ENCODE assay signal across 8 cellular contexts in genomic region chr17:63848834-63849689, GRCh38. TPM values are rescaled to one million over a fixed set of nuclear protein-coding genes. Genes with fewer than 3 reads are reported as not detected.
A peak's percentile ranks its signal among the peaks of the same experiment; 100 is the strongest.
DNase-seq lines count a peak whose midpoint lies in the region; ATAC-seq, FAIRE-seq and TF ChIP-seq lines count a peak whose summit lies in the region.

No MANE protein-coding gene starts in this region.

- H3K9me2 ChIP-seq in OCI-LY7 (ENCODE audit: insufficient read depth, low read length): no peaks in the 10 kb centered on the region

- intact Hi-C loops in OCI-LY7 (cut with micrococcal nuclease; ENCODE audit: unreplicated experiment): no loop called here

- peak overlapping the region; percentile 97 for H3K27ac Mint-ChIP-seq in activated T-helper 17 cell treated with anti-CD3 and anti-CD28 coated beads, Interleukin-2, amount 50 U/mL, for 72 hours
- H3K27ac Mint-ChIP-seq in natural killer cell treated with Interleukin-12 subunit alpha and Interleukin-12 subunit beta and Interleukin-15 and Interleukin-18, amount 100 ng/mL, for 72 hours: peak overlapping the region; percentile 91 to 99
- peak overlapping the region; percentile 98 for H3K27ac Mint-ChIP-seq in stimulated activated naive B cell treated with anti-CD40 and anti-IgM and Interleukin-4, amounts not matched to agents 10 μg/mL and 1 μg/mL and 100 μg/mL, for 72 hours

- peaks cover 18% of the 10 kb centered on the region for H3K4me1 ChIP-seq in OCI-LY7 (ENCODE audit: insufficient read depth, low read length, poor library complexity, severe bottlenecking)

- H3K4me3 Mint-ChIP-seq in activated T-helper 17 cell treated with anti-CD3 and anti-CD28 coated beads, Interleukin-2, amount 50 U/mL, for 72 hours: peak overlapping the region; percentile 83
- peak overlapping the region; percentile 81 for H3K4me3 Mint-ChIP-seq in natural killer cell treated with Interleukin-12 subunit alpha and Interleukin-12 subunit beta and Interleukin-15 and Interleukin-18, amount 100 ng/mL, for 72 hours
- H3K4me3 Mint-ChIP-seq in stimulated activated naive B cell treated with anti-CD40 and anti-IgM and Interleukin-4, amounts not matched to agents 10 μg/mL and 1 μg/mL and 100 μg/mL, for 72 hours: peak overlapping the region; percentile 81 to 85

- H3K9me3 ChIP-seq in OCI-LY7 (ENCODE audit: low read length): no peaks in the 10 kb centered on the region; the same call in 1 of the 2 replicates

- peak; percentile 76 for ATAC-seq in HG02870 (IDR thresholded peaks at IDR 0.05; ENCODE audit: unreplicated experiment)
- ATAC-seq in activated T-helper 17 cell treated with anti-CD3 and anti-CD28 coated beads, Interleukin-2, amount 50 U/mL, for 72 hours (replicated peaks): peak; percentile 94
- ATAC-seq in natural killer cell treated with Interleukin-12 subunit alpha and Interleukin-12 subunit beta and Interleukin-15 and Interleukin-18, amount 100 ng/mL, for 72 hours: peak; percentile 96 to 98
- peak; percentile 94 to 95 for ATAC-seq in stimulated activated naive B cell treated with anti-CD40 and anti-IgM and Interleukin-4, amounts not matched to agents 10 μg/mL and 1 μg/mL and 100 μg/mL, for 72 hours (replicated peaks)

- POLR2A ChIA-PET in OCI-LY7 (lab: Charles Lee): no interaction called here

- no peak for TF ChIP-seq POLR2A in GM12892 (IDR thresholded peaks at IDR 0.05; ENCODE audit: low read depth, low read length)

- DNase-seq in GM12892 (ENCODE audit: insufficient read length): peak; percentile 98
- DNase-seq in OCI-LY7 (ENCODE audit: low spot score): peak; percentile 95
- peak; percentile 95 for DNase-seq in fibroblast of pulmonary artery (ENCODE audit: low read depth)
- peak; percentile 95 for DNase-seq in natural killer cell treated with Interleukin-12 subunit alpha and Interleukin-12 subunit beta and Interleukin-15 and Interleukin-18, amount 100 ng/mL, for 72 hours (ENCODE audit: low spot score)
- peak; percentile 96 for DNase-seq in stimulated activated naive B cell treated with anti-CD40 and anti-IgM and Interleukin-4, amounts not matched to agents 10 μg/mL and 1 μg/mL and 100 μg/mL, for 72 hours
- no peak for DNase-seq in NCI-H146 (lab: John Stamatoyannopoulos, UW)

- H3K27me3 Mint-ChIP-seq in activated T-helper 17 cell treated with anti-CD3 and anti-CD28 coated beads, Interleukin-2, amount 50 U/mL, for 72 hours: no peaks in the 10 kb centered on the region
- H3K27me3 Mint-ChIP-seq in natural killer cell treated with Interleukin-12 subunit alpha and Interleukin-12 subunit beta and Interleukin-15 and Interleukin-18, amount 100 ng/mL, for 72 hours: no peaks in the 10 kb centered on the region
- H3K27me3 Mint-ChIP-seq in stimulated activated naive B cell treated with anti-CD40 and anti-IgM and Interleukin-4, amounts not matched to agents 10 μg/mL and 1 μg/mL and 100 μg/mL, for 72 hours: no peaks in the 10 kb centered on the region

- peak; percentile 74 for FAIRE-seq in GM12892 (lab: Jason Lieb, UNC)

- H4K20me1 ChIP-seq in OCI-LY7 (ENCODE audit: insufficient read depth, low read length): no peaks in the 10 kb centered on the region

- H3K4me3 ChIP-seq in OCI-LY7 (ENCODE audit: low read depth, low read length, poor library complexity, severe bottlenecking): peak overlapping the region; percentile 22
- peak overlapping the region; percentile 39 for H3K4me3 ChIP-seq in fibroblast of pulmonary artery (replicated peaks; ENCODE audit: low read depth, low read length)

- H3K4me2 ChIP-seq in OCI-LY7 (ENCODE audit: low read length): peak overlapping the region; percentile 51; the same call in 1 of the 2 replicates

- CTCF ChIA-PET in OCI-LY7 (lab: Charles Lee; ENCODE audit: unreplicated experiment): interaction anchor here (1.0 to 1.5 kb wide), 2 partner anchors 17 to 43 kb away, joined by 3 to 4 read pairs; no protein-coding TSS in a partner anchor

- no peaks in the 10 kb centered on the region for H3K36me3 ChIP-seq in OCI-LY7 (ENCODE audit: insufficient read depth, low read length)

- peak overlapping the region; percentile 77 for H2AFZ ChIP-seq in OCI-LY7 (ENCODE audit: low read length)

- H3K79me2 ChIP-seq in OCI-LY7 (ENCODE audit: insufficient read depth, low read depth, low read length): no peaks in the 10 kb centered on the region

- BruUV-seq in OCI-LY7 (replicated peaks; lab: Mats Ljungman, UMichigan): no TSS peak

- H3K4me1 Mint-ChIP-seq in activated T-helper 17 cell treated with anti-CD3 and anti-CD28 coated beads, Interleukin-2, amount 50 U/mL, for 72 hours: peaks cover 14% of the 10 kb centered on the region
- peaks cover 17 to 18% of the 10 kb centered on the region in 2 donors for H3K4me1 Mint-ChIP-seq in natural killer cell treated with Interleukin-12 subunit alpha and Interleukin-12 subunit beta and Interleukin-15 and Interleukin-18, amount 100 ng/mL, for 72 hours (ENCODE audit: low read depth in 2 of 2)
- H3K4me1 Mint-ChIP-seq in stimulated activated naive B cell treated with anti-CD40 and anti-IgM and Interleukin-4, amounts not matched to agents 10 μg/mL and 1 μg/mL and 100 μg/mL, for 72 hours: peaks cover 14 to 21% of the 10 kb centered on the region in 2 donors

- peak; percentile 85 for TF ChIP-seq CTCF in OCI-LY7 (conservative IDR thresholded peaks at IDR 0.05; ENCODE audit: low read length)
- peak; percentile 46 for TF ChIP-seq CTCF in fibroblast of pulmonary artery (IDR thresholded peaks at IDR 0.05; ENCODE audit: low read length, missing control alignments)

- peaks cover 10% of the 10 kb centered on the region for H3K36me3 Mint-ChIP-seq in activated T-helper 17 cell treated with anti-CD3 and anti-CD28 coated beads, Interleukin-2, amount 50 U/mL, for 72 hours (ENCODE audit: low read depth)
- peaks cover 6% of the 10 kb centered on the region for H3K36me3 Mint-ChIP-seq in natural killer cell treated with Interleukin-12 subunit alpha and Interleukin-12 subunit beta and Interleukin-15 and Interleukin-18, amount 100 ng/mL, for 72 hours
- peaks cover 4 to 11% of the 10 kb centered on the region in 2 donors for H3K36me3 Mint-ChIP-seq in stimulated activated naive B cell treated with anti-CD40 and anti-IgM and Interleukin-4, amounts not matched to agents 10 μg/mL and 1 μg/mL and 100 μg/mL, for 72 hours

- peak overlapping the region; percentile 44 for H3K27ac ChIP-seq in OCI-LY7 (ENCODE audit: low read depth, low read length, poor library complexity, severe bottlenecking)

- H3K9me3 Mint-ChIP-seq in activated T-helper 17 cell treated with anti-CD3 and anti-CD28 coated beads, Interleukin-2, amount 50 U/mL, for 72 hours: peaks cover 9% of the 10 kb centered on the region
- peaks cover 4% of the 10 kb centered on the region for H3K9me3 Mint-ChIP-seq in natural killer cell treated with Interleukin-12 subunit alpha and Interleukin-12 subunit beta and Interleukin-15 and Interleukin-18, amount 100 ng/mL, for 72 hours
- peaks cover 0 to 11% of the 10 kb centered on the region in 2 donors for H3K9me3 Mint-ChIP-seq in stimulated activated naive B cell treated with anti-CD40 and anti-IgM and Interleukin-4, amounts not matched to agents 10 μg/mL and 1 μg/mL and 100 μg/mL, for 72 hours

RNA-seq across cellular contexts. Expression of gene SMARCD2, which starts 6.6 kb away (rescaled TPM):
- 47.5 TPM for polyA plus RNA-seq in GM12892 (2012; ENCODE audit: missing spikeins)
- 112 and 120 TPM in 2 replicates for total RNA-seq in OCI-LY7 (2014; rRNA removed; shearing (Covaris generic))
- 127 and 136 TPM in 2 replicates for total RNA-seq in OCI-LY7 (2022)
- total RNA-seq in activated T-helper 17 cell treated with anti-CD3 and anti-CD28 coated beads, Interleukin-2, amount 50 U/mL, for 72 hours: 100 to 1,000 TPM in 1 of 2 donors, 10 to 100 TPM in 1; 82.7 to 112 TPM
- total RNA-seq in natural killer cell treated with Interleukin-12 subunit alpha and Interleukin-12 subunit beta and Interleukin-15 and Interleukin-18, amount 100 ng/mL, for 72 hours: 100 to 1,000 TPM; 102 to 136 TPM

RNA-seq across cellular contexts. Expression of gene FTSJ3, which starts 21.6 kb away (rescaled TPM):
- 27.1 TPM for polyA plus RNA-seq in GM12892 (2012; ENCODE audit: missing spikeins)
- 32.4 and 43.0 TPM in 2 replicates for total RNA-seq in OCI-LY7 (2014; rRNA removed; shearing (Covaris generic))
- 38.2 and 49.0 TPM in 2 replicates for total RNA-seq in OCI-LY7 (2022)
- total RNA-seq in activated T-helper 17 cell treated with anti-CD3 and anti-CD28 coated beads, Interleukin-2, amount 50 U/mL, for 72 hours: 10 to 100 TPM; 36.3 to 74.1 TPM
- 100 to 1,000 TPM in 1 of 2 donors, 10 to 100 TPM in 1; 74.2 to 116 TPM for total RNA-seq in natural killer cell treated with Interleukin-12 subunit alpha and Interleukin-12 subunit beta and Interleukin-15 and Interleukin-18, amount 100 ng/mL, for 72 hours

RNA-seq across cellular contexts. Expression of gene PSMC5, which starts 21.8 kb away (rescaled TPM):
- polyA plus RNA-seq in GM12892 (2012; ENCODE audit: missing spikeins): 119 TPM
- 32.6 and 42.7 TPM in 2 replicates for total RNA-seq in OCI-LY7 (2014; rRNA removed; shearing (Covaris generic))
- total RNA-seq in OCI-LY7 (2022): 80.0 and 105 TPM in 2 replicates
- 100 to 1,000 TPM; 102 to 172 TPM for total RNA-seq in activated T-helper 17 cell treated with anti-CD3 and anti-CD28 coated beads, Interleukin-2, amount 50 U/mL, for 72 hours
- 100 to 1,000 TPM; 163 to 202 TPM for total RNA-seq in natural killer cell treated with Interleukin-12 subunit alpha and Interleukin-12 subunit beta and Interleukin-15 and Interleukin-18, amount 100 ng/mL, for 72 hours

RNA-seq across cellular contexts. Expression of gene CSH2, which starts 24.4 kb away (rescaled TPM):
- not detected for polyA plus RNA-seq in GM12892 (2012; ENCODE audit: missing spikeins)
- total RNA-seq in OCI-LY7 (2014; rRNA removed; shearing (Covaris generic)): not detected in 2 replicates
- not detected in 2 replicates for total RNA-seq in OCI-LY7 (2022)
- total RNA-seq in activated T-helper 17 cell treated with anti-CD3 and anti-CD28 coated beads, Interleukin-2, amount 50 U/mL, for 72 hours: 1 to 10 TPM; 2.3 to 3.5 TPM
- not detected for total RNA-seq in natural killer cell treated with Interleukin-12 subunit alpha and Interleukin-12 subunit beta and Interleukin-15 and Interleukin-18, amount 100 ng/mL, for 72 hours

RNA-seq across cellular contexts. Expression of gene GH2, which starts 32.7 kb away (rescaled TPM):
- not detected for polyA plus RNA-seq in GM12892 (2012; ENCODE audit: missing spikeins)
- not detected in 2 replicates for total RNA-seq in OCI-LY7 (2014; rRNA removed; shearing (Covaris generic))
- not detected in 2 replicates for total RNA-seq in OCI-LY7 (2022)
- total RNA-seq in activated T-helper 17 cell treated with anti-CD3 and anti-CD28 coated beads, Interleukin-2, amount 50 U/mL, for 72 hours: not detected
- total RNA-seq in natural killer cell treated with Interleukin-12 subunit alpha and Interleukin-12 subunit beta and Interleukin-15 and Interleukin-18, amount 100 ng/mL, for 72 hours: not detected
